ENCODE assay signal across 8 cellular contexts in genomic region chr4:170089274-170089742, GRCh38. TPM values are rescaled to one million over a fixed set of nuclear protein-coding genes. Genes with fewer than 3 reads are reported as not detected.
A peak's percentile ranks its signal among the peaks of the same experiment; 100 is the strongest.
DNase-seq lines count a peak whose midpoint lies in the region; ATAC-seq and TF ChIP-seq lines count a peak whose summit lies in the region.

No MANE protein-coding gene starts in this region.

- peak overlapping the region; percentile 2 for H3K27ac ChIP-seq in stomach smooth muscle (ENCODE audit: low read length)

- DNase-seq in DMS79 (lab: John Stamatoyannopoulos, UW) = peak; percentile 23
- peak; percentile 76 for DNase-seq in NCI-H69 (lab: John Stamatoyannopoulos, UW)
- DNase-seq in choroid plexus epithelial cell (ENCODE audit: low read depth) = peak; percentile 52
- peak in 1 of 2 donors; percentile 21 for DNase-seq in left colon

- intact Hi-C loops in left colon (cut with DNase I, micrococcal nuclease) = no loop called here

- ATAC-seq in HG02759 (IDR thresholded peaks at IDR 0.05; ENCODE audit: unreplicated experiment) (peak; percentile 22), left colon (peak; percentile 31), GM19324 (IDR thresholded peaks at IDR 0.05; ENCODE audit: low FRiP score, unreplicated experiment) (no peak), GM18858 (IDR thresholded peaks at IDR 0.05; ENCODE audit: unreplicated experiment) (no peak)

- no peaks in the 10 kb centered on the region for H3K9me3 ChIP-seq in stomach smooth muscle (ENCODE audit: control insufficient read depth in 2 of 2, low read length in 2 of 2)

- H3K9ac ChIP-seq in stomach smooth muscle (ENCODE audit: low read length in 2 of 2) = peak overlapping the region; percentile 65 to 80

- TF ChIP-seq CTCF in choroid plexus epithelial cell (conservative IDR thresholded peaks at IDR 0.05; ENCODE audit: low read depth, low read length) = peak; percentile 7

- H3K4me3 ChIP-seq in choroid plexus epithelial cell (ENCODE audit: low read depth, low read length) (peak overlapping the region; percentile 69), stomach smooth muscle (ENCODE audit: low read length in 2 of 2) (peak overlapping the region; percentile 89 to 96)

- peaks cover 0 to 4% of the 10 kb centered on the region in 2 donors for H3K36me3 ChIP-seq in stomach smooth muscle (ENCODE audit: control insufficient read depth in 2 of 2, insufficient read depth in 2 of 2, low read length in 2 of 2)

- H3K4me1 ChIP-seq in stomach smooth muscle (ENCODE audit: control insufficient read depth, insufficient read depth, low read length) = peaks cover 12% of the 10 kb centered on the region

- H3K27me3 ChIP-seq in stomach smooth muscle (ENCODE audit: control insufficient read depth in 1 of 2, insufficient read depth in 2 of 2, low read length in 2 of 2) = no peaks in the 10 kb centered on the region

RNA-seq across cellular contexts. Expression of gene AADAT, which starts 0.4 kb away (rescaled TPM):
- 1 to 10 TPM; 3.8 to 4.0 TPM for total RNA-seq in left colon

Comparison
In these comparisons a context has a peak if more than half of its experiments do, and no peak if none do; other contexts are left out.
1. ATAC-seq: peak in HG02759 (single experiment) and left colon (single experiment); none in GM19324 (single experiment) and GM18858 (single experiment).